In the genomic region with DNA sequence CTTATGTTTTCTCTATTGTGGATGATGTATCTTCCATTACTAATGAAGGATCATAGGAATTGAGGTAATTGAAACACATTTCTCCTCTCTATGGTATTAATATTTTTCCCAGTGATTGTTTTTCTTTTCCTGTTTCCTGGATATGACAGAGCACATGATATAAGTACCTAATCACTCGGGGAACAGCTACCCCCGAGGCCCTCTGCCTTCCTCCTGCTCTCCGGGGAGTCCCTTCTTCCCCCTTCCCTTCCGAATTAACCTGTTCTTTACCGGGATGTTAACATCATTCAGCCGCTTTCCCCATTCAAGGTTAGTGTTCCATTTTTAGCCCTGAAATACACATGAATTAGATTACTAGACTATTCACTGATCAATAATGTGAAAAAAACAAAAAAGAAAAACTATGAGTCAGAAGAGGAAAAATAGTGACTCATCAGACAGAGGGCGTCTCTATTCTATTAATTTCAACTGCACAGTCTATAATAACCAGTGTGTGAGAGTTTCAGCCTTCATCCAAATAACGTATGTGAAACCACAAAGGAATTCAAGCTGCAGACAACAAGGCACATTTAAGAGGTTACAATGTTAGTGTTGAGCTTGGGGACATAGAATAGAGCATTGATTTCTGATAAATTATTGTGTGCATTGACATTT, we compare ENCODE assay signal across 19 cellular contexts.
A peak's percentile ranks its signal among the peaks of the same experiment; 100 is the strongest.
DNase-seq lines count a peak whose midpoint lies in the region; ATAC-seq, FAIRE-seq and TF ChIP-seq lines count a peak whose summit lies in the region.
"Had no signal": no experiment of that assay in that cellular context is flagged by ENCODE, and none has a peak within 500 bp of the region (broad histone marks: within the 10 kb centered on the region; RNA-seq: fewer than 3 reads in every experiment).

No MANE protein-coding gene starts in this region.

- POLR2A ChIA-PET in HCT116 (lab: Charles Lee) = no interaction called here
- POLR2A ChIA-PET in GM12878 (lab: Charles Lee) = interaction anchor here (0.5 kb wide), 1 partner anchor 153 kb away, joined by 3 read pairs; no protein-coding TSS in a partner anchor

- DNase-seq in COLO829 (ENCODE audit: low spot score) (peak; percentile 68), HCT116 (ENCODE audit: low read depth, low spot score) (peak; percentile 16), GM12878 (ENCODE audit: low read depth, low spot score) (no peak), kidney tubule cell (ENCODE audit: low spot score) (peak; percentile 16), nephron progenitor cell (no peak), GF-D8 (lab: John Stamatoyannopoulos, UW) (no peak), NCI-H446 (lab: John Stamatoyannopoulos, UW) (no peak)
- DNase-seq: activated effector memory CD4-positive, alpha-beta T cell treated with Interleukin-2 at 50 U/mL for 16 hours; amygdala; H9; left ventricle myocardium inferior; MG63; NCI-H1694 treated with DMSO at 0.1 percent for 48 hours; NCI-H345; SHP77; sigmoid colon; stimulated activated CD4-positive, alpha-beta T cell treated with anti-CD3 and anti-CD28 coated beads, Interleukin-4, amount 100 ng/mL, for 1 hour had no signal

- no peak overlapping the region for H3K9ac ChIP-seq in HCT116 (ENCODE audit: low read length)
- no peak overlapping the region for H3K9ac ChIP-seq in GM12878 (ENCODE audit: control insufficient read depth, insufficient read depth, low read length)

- CTCF ChIA-PET in HCT116 (lab: Charles Lee) (interaction anchor here (1.4 kb wide), 1 partner anchor 9 kb away, joined by 6 read pairs; no protein-coding TSS in a partner anchor), GM12878 (lab: Yijun Ruan, JAX) (interaction anchor here (0.6 to 1.7 kb wide), 6 partner anchors 9 to 1054 kb away, joined by 3 to 7 read pairs (median 3); no protein-coding TSS in a partner anchor)

- H3K4me2 ChIP-seq in HCT116 (ENCODE audit: low read length) = peak overlapping the region; percentile 63
- no peak overlapping the region for H3K4me2 ChIP-seq in GM12878 (ENCODE audit: control insufficient read depth, insufficient read depth)

- BruUV-seq in HCT116 (replicated peaks; lab: Mats Ljungman, UMichigan) (no TSS peak), GM12878 (replicated peaks; lab: Mats Ljungman, UMichigan) (TSS peak; percentile 41)

- peak in 1 of 2 experiments; percentile 46; a peak in 1 of 4 replicates for TF ChIP-seq EP300 in GM12878 (IDR thresholded peaks at IDR 0.05; ENCODE audit: borderline replicate concordance in 1 of 2, control insufficient read depth in 1 of 2, low read depth in 2 of 2, low read length in 2 of 2)

- no peaks in the 10 kb centered on the region for H3K9me3 Mint-ChIP-seq in nephron progenitor cell
- H3K9me3 Mint-ChIP-seq: H9 had no signal

- intact Hi-C loops in HCT116 (cut with micrococcal nuclease) = no loop called here
- intact Hi-C loops in GM12878 (cut with micrococcal nuclease; ENCODE audit: unreplicated experiment) = no loop called here

- WGBS in GM12878 (ENCODE audit: insufficient coverage, insufficient replicate concordance, low lambda C conversion rate, missing lambda C conversion rate) = 1% methylated on average over 8 of the region's 8 CpGs

- in situ Hi-C loops in GM12878 (cut with MboI) = loop anchor here (10.0 kb wide), 1 partner anchor 1050 kb away; no protein-coding TSS in a partner anchor

- TF ChIP-seq POLR2A in HCT116 (IDR thresholded peaks at IDR 0.05; ENCODE audit: borderline replicate concordance, extremely low read depth, insufficient read depth, insufficient read length) = no peak
- no peak for TF ChIP-seq POLR2A in GM12878 (IDR thresholded peaks at IDR 0.05; ENCODE audit: low read depth, low read length)

- no peaks in the 10 kb centered on the region for H3K27me3 ChIP-seq in HCT116 (ENCODE audit: insufficient read depth, low read length)
- no peaks in the 10 kb centered on the region for H3K27me3 ChIP-seq in GM12878 (replicated peaks in 1 of 2; ENCODE audit: control insufficient read depth in 2 of 2, insufficient read depth in 2 of 2, low read length in 1 of 2)
- H3K27me3 ChIP-seq: MG63, sigmoid colon had no signal

- H3K4me1 Mint-ChIP-seq in nephron progenitor cell = no peaks in the 10 kb centered on the region

- no peaks in the 10 kb centered on the region for H3K36me3 ChIP-seq in HCT116 (ENCODE audit: control insufficient read depth in 1 of 2, insufficient read depth in 2 of 2, low read length in 2 of 2)
- no peaks in the 10 kb centered on the region for H3K36me3 ChIP-seq in GM12878 (ENCODE audit: control insufficient read depth in 2 of 2, insufficient read depth in 2 of 2, low read length in 1 of 2)
- H3K36me3 ChIP-seq: left ventricle myocardium inferior, MG63, sigmoid colon had no signal

- no peak for FAIRE-seq in GM12878 (lab: Jason Lieb, UNC)
- FAIRE-seq: GM19239 had no signal

- H3K9me3 ChIP-seq in HCT116 (ENCODE audit: control insufficient read depth in 1 of 2, insufficient read depth in 1 of 2, low read depth in 1 of 2, low read length in 2 of 2) (no peaks in the 10 kb centered on the region), GM12878 (replicated peaks; ENCODE audit: control insufficient read depth, insufficient read depth, low read length) (no peaks in the 10 kb centered on the region)
- H3K9me3 ChIP-seq: left ventricle myocardium inferior, MG63, sigmoid colon had no signal

- ATAC-seq in HCT116 (peak; percentile 81), GM12878 (peak; percentile 83), HG03045 (IDR thresholded peaks at IDR 0.05; ENCODE audit: unreplicated experiment) (no peak)

- no peak for TF ChIP-seq RAD21 in HCT116 (IDR thresholded peaks at IDR 0.05; ENCODE audit: low read depth)
- no peak for TF ChIP-seq RAD21 in GM12878 (IDR thresholded peaks at IDR 0.05; ENCODE audit: insufficient read depth, low read depth, low read length)

- RAD21 ChIA-PET in HCT116 (lab: Charles Lee; ENCODE audit: low non-redundant PET in 1 of 2, low total read pairs in 2 of 2, uncharacterized antibody in 2 of 2, unreplicated experiment in 2 of 2) (no interaction called here), GM12878 (lab: Charles Lee; ENCODE audit: unreplicated experiment) (interaction anchor here (1.0 kb wide), 1 partner anchor 9 kb away, joined by 4 read pairs; no protein-coding TSS in a partner anchor)

- H2AFZ ChIP-seq in HCT116 (ENCODE audit: low read depth, low read length, poor library complexity, severe bottlenecking) (peak overlapping the region; percentile 28), GM12878 (ENCODE audit: control insufficient read depth, low read depth, low read length) (no peak overlapping the region)

- H4K20me1 ChIP-seq in HCT116 (ENCODE audit: insufficient read depth) (no peaks in the 10 kb centered on the region), GM12878 (ENCODE audit: control insufficient read depth, insufficient read depth) (no peaks in the 10 kb centered on the region)

- H3K9me2 ChIP-seq in HCT116 (ENCODE audit: insufficient read depth) = no peaks in the 10 kb centered on the region

- H3K4me3 Mint-ChIP-seq in nephron progenitor cell = no peak overlapping the region
- H3K4me3 Mint-ChIP-seq: H9 had no signal

- H3K27ac Mint-ChIP-seq in nephron progenitor cell = no peak overlapping the region

- H3K4me3 ChIP-seq in HCT116 (replicated peaks in 1 of 2; ENCODE audit: low read depth in 1 of 2, low read length in 2 of 2) = peak overlapping the region in 1 of 2 experiments; percentile 33; a peak in 2 of 4 replicates
- no peak overlapping the region for H3K4me3 ChIP-seq in GM12878
- H3K4me3 ChIP-seq: left ventricle myocardium inferior, MG63, sigmoid colon had no signal

- H3K4me1 ChIP-seq in HCT116 (ENCODE audit: control insufficient read depth in 1 of 2, insufficient read depth in 2 of 2, low read length in 2 of 2) (peaks cover 13% of the 10 kb centered on the region in 2 experiments), GM12878 (ENCODE audit: control insufficient read depth, insufficient read depth, low read length) (no peaks in the 10 kb centered on the region)
- H3K4me1 ChIP-seq: left ventricle myocardium inferior, sigmoid colon had no signal

- TF ChIP-seq CTCF in HCT116 (IDR thresholded peaks at IDR 0.05 in 2 of 3, conservative IDR thresholded peaks at IDR 0.05 in 1 of 3; ENCODE audit: borderline replicate concordance in 1 of 3, insufficient read depth in 1 of 3, low read depth in 2 of 3, low read length in 2 of 3) (no peak), GM12878 (IDR thresholded peaks at IDR 0.05 in 2 of 3, conservative IDR thresholded peaks at IDR 0.05 in 1 of 3; ENCODE audit: control insufficient read depth in 2 of 3, extremely low read depth in 1 of 3, insufficient read depth in 1 of 3, low read depth in 3 of 3, low read length in 3 of 3) (peak in 1 of 3 experiments; percentile 27; a peak in 1 of 6 replicates), nephron progenitor cell (IDR thresholded peaks at IDR 0.05) (no peak)

- H3K27ac ChIP-seq in HCT116 (ENCODE audit: low read depth, low read length) = no peak overlapping the region
- no peak overlapping the region for H3K27ac ChIP-seq in GM12878 (ENCODE audit: control insufficient read depth, insufficient read depth)
- H3K27ac ChIP-seq: left ventricle myocardium inferior, sigmoid colon had no signal

- H3K27me3 Mint-ChIP-seq in nephron progenitor cell (ENCODE audit: low read depth, poor library complexity) = peaks cover 3% of the 10 kb centered on the region

- no peaks in the 10 kb centered on the region for H3K36me3 Mint-ChIP-seq in nephron progenitor cell (ENCODE audit: low read depth)

- H3K79me2 ChIP-seq in HCT116 (ENCODE audit: insufficient read depth, low read length) = no peaks in the 10 kb centered on the region
- no peaks in the 10 kb centered on the region for H3K79me2 ChIP-seq in GM12878 (ENCODE audit: control insufficient read depth, insufficient read depth, low read length)

- SMC1A ChIA-PET in GM12878 (lab: Charles Lee; ENCODE audit: uncharacterized antibody, unreplicated experiment) = interaction anchor here (0.7 to 1.4 kb wide), 3 partner anchors 105 to 234 kb away, joined by 3 to 4 read pairs (median 3); no protein-coding TSS in a partner anchor

TF ChIP-seq in HCT116, 20 proteins besides CTCF, POLR2A, EP300 and RAD21 (continues in another document):
- TF ChIP-seq JUND (IDR thresholded peaks at IDR 0.05) (peak; percentile 62; the same call in 1 of the 2 replicates), CBX3 (IDR thresholded peaks at IDR 0.05; ENCODE audit: low read depth) (peak; percentile 22; the same call in 1 of the 2 replicates), ZFX (IDR thresholded peaks at IDR 0.05) (no peak), SRF (IDR thresholded peaks at IDR 0.05; ENCODE audit: low read depth) (no peak), ZNF274 (IDR thresholded peaks at IDR 0.05; ENCODE audit: low read depth, low read length) (no peak), FOSL1 (IDR thresholded peaks at IDR 0.05; ENCODE audit: low read depth) (peak; percentile 81)

Comparison
In these comparisons a context has a peak if more than half of its experiments do, and no peak if none do; other contexts are left out.
1. DNase-seq: peak in COLO829 (single experiment), HCT116 (single experiment) and kidney tubule cell (single experiment); none in GM12878 (single experiment), nephron progenitor cell (single experiment), GF-D8 (single experiment) and NCI-H446 (0 of 2).